Comparison of ENCODE assay signal across 8 cellular contexts in the genomic region with DNA sequence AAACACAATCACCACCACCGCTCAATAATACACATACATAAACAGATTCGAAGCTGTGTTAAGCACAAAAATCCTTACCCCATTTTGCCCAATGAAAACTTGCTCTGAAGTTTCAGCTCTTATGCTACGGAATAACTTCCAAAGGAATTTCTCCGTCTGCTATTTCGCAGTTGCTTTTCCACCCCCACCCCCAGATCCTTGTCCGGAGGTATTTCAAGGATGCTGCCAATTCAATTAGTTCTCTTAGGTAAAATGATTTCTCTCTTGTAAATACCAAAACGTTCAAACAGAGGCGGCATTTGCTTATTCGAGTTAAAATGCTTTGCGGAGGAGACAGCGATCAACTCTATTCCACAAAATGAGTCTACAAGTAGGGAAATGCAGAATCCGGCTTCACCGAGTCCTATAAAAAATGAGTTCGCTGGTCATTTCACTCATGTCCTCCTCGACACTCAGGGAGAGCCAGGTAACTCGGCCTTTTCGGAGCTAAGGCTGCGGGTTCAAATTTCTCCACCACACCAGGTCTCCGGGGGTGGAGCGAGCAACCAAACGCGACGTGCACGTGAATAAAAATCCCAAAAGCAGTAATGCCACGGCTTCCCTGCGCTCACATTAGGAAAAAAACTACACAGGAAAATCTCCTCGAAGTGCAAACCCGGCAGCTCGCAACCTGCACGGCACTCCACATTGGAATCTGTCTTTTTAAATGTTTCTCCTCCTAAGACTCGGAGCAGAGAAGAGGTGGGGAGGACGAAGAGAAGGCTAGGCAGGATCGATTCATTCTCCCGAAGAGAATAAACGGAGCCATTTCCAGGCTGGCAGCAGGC. TPM values are rescaled to one million over a fixed set of nuclear protein-coding genes. Genes with fewer than 3 reads are reported as not detected.
DNase-seq lines count a peak whose midpoint lies in the region; ATAC-seq and TF ChIP-seq lines count a peak whose summit lies in the region.

No MANE protein-coding gene starts in this region.

- TF ChIP-seq CTCF in glutamatergic neuron (IDR thresholded peaks at IDR 0.05; ENCODE audit: partially characterized antibody, unreplicated experiment) (no peak), retinal pigment epithelial cell (conservative IDR thresholded peaks at IDR 0.05; ENCODE audit: low read depth, low read length) (no peak)

- no peaks in the 10 kb centered on the region for H3K9me3 ChIP-seq in HUES6 (ENCODE audit: control insufficient read depth, insufficient read depth, low read depth, low read length)

- H3K9ac ChIP-seq in HUES6 (ENCODE audit: low read length): peak overlapping the region; percentile 91

- intact Hi-C loops in posterior vena cava (cut with DNase I): loop anchor here in 1 of 2 donors (10.0 kb wide), 1 partner anchor 102 kb away; a partner anchor contains a TSS

- H3K27me3 Mint-ChIP-seq in activated T-cell treated with anti-CD3 and anti-CD28 coated beads, Interleukin-2, amount 50 U/mL, for 4 hours (ENCODE audit: low read depth): peaks cover 35% of the 10 kb centered on the region
- H3K27me3 Mint-ChIP-seq in glutamatergic neuron (ENCODE audit: unreplicated experiment): peaks cover 4% of the 10 kb centered on the region

- H3K36me3 ChIP-seq in HUES6 (ENCODE audit: control insufficient read depth, insufficient read depth, low read length): no peaks in the 10 kb centered on the region

- H3K27me3 ChIP-seq in HUES6 (ENCODE audit: control insufficient read depth, insufficient read depth, low read length): no peaks in the 10 kb centered on the region

- H3K36me3 Mint-ChIP-seq in activated T-cell treated with anti-CD3 and anti-CD28 coated beads, Interleukin-2, amount 50 U/mL, for 4 hours (ENCODE audit: insufficient read depth): no peaks in the 10 kb centered on the region
- no peaks in the 10 kb centered on the region for H3K36me3 Mint-ChIP-seq in glutamatergic neuron (ENCODE audit: unreplicated experiment)

- no peaks in the 10 kb centered on the region for H3K9me3 Mint-ChIP-seq in activated T-cell treated with anti-CD3 and anti-CD28 coated beads, Interleukin-2, amount 50 U/mL, for 4 hours
- H3K9me3 Mint-ChIP-seq in glutamatergic neuron (ENCODE audit: unreplicated experiment): peaks cover 7% of the 10 kb centered on the region

- peaks cover 32% of the 10 kb centered on the region for H3K4me1 Mint-ChIP-seq in activated T-cell treated with anti-CD3 and anti-CD28 coated beads, Interleukin-2, amount 50 U/mL, for 4 hours (ENCODE audit: low read depth)
- peaks cover 28% of the 10 kb centered on the region for H3K4me1 Mint-ChIP-seq in glutamatergic neuron (ENCODE audit: low read depth, unreplicated experiment)

- H3K4me3 ChIP-seq in HUES6 (ENCODE audit: low read depth, low read length) (peak overlapping the region; percentile 90), retinal pigment epithelial cell (ENCODE audit: low read length) (peak overlapping the region; percentile 70)

- peak; percentile 77 for DNase-seq in DMS 273 (lab: John Stamatoyannopoulos, UW; ENCODE audit: unreplicated experiment)
- no peak for DNase-seq in DMS 273 treated with DMSO at 0.1 percent for 48 hours (lab: John Stamatoyannopoulos, UW)
- no peak for DNase-seq in activated T-cell treated with anti-CD3 and anti-CD28 coated beads, Interleukin-2, amount 50 U/mL, for 4 hours
- DNase-seq in glutamatergic neuron: no peak
- no peak for DNase-seq in retinal pigment epithelial cell (ENCODE audit: low read depth)
- DNase-seq in posterior vena cava (ENCODE audit: low spot score): no peak

- ATAC-seq in activated T-cell treated with anti-CD3 and anti-CD28 coated beads, Interleukin-2, amount 50 U/mL, for 4 hours: no peak
- ATAC-seq in GM19023 (IDR thresholded peaks at IDR 0.05; ENCODE audit: unreplicated experiment): no peak

- H3K27ac ChIP-seq in HUES6 (ENCODE audit: low read depth, low read length): peak overlapping the region; percentile 89; the same call in 1 of the 2 replicates

- H3K4me3 Mint-ChIP-seq in activated T-cell treated with anti-CD3 and anti-CD28 coated beads, Interleukin-2, amount 50 U/mL, for 4 hours: peak overlapping the region; percentile 83
- peak overlapping the region; percentile 97 for H3K4me3 Mint-ChIP-seq in glutamatergic neuron (ENCODE audit: unreplicated experiment)

- peaks cover 41% of the 10 kb centered on the region for H3K4me1 ChIP-seq in HUES6 (ENCODE audit: control insufficient read depth, insufficient read depth, low read length)

- peak overlapping the region; percentile 90 for H3K27ac Mint-ChIP-seq in glutamatergic neuron (ENCODE audit: unreplicated experiment)

RNA-seq across cellular contexts. Expression of a gene that starts 1.0 kb away (rescaled TPM):
- 10 to 100 TPM; 12.1 to 16.7 (median 14.9) TPM for total RNA-seq in activated T-cell treated with anti-CD3 and anti-CD28 coated beads, Interleukin-2, amount 50 U/mL, for 4 hours
- total RNA-seq in glutamatergic neuron (ENCODE audit: unreplicated experiment) (19.7 TPM), posterior vena cava (1 to 10 TPM; 6.8 to 7.8 TPM)
